Comparison of ENCODE assay signal across 29 cellular contexts in genomic region chr2:41894563-41895333, GRCh38.
DNase-seq lines count a peak whose midpoint lies in the region; ATAC-seq, FAIRE-seq and TF ChIP-seq lines count a peak whose summit lies in the region.
"Had no signal": no experiment of that assay in that cellular context is flagged by ENCODE, and none has a peak within 500 bp of the region (broad histone marks: within the 10 kb centered on the region; RNA-seq: fewer than 3 reads in every experiment).

No MANE protein-coding gene starts in this region.

- peaks cover 56% of the 10 kb centered on the region for H3K4me1 Mint-ChIP-seq in stimulated activated effector memory CD8-positive, alpha-beta T cell treated with anti-CD3 and anti-CD28 coated beads, Interleukin-12 subunit alpha, Interleukin-12 subunit beta, amount 100 ng/mL, for 72 hours

- H3K36me3 Mint-ChIP-seq in stimulated activated effector memory CD8-positive, alpha-beta T cell treated with anti-CD3 and anti-CD28 coated beads, Interleukin-12 subunit alpha, Interleukin-12 subunit beta, amount 100 ng/mL, for 72 hours = no peaks in the 10 kb centered on the region
- H3K36me3 Mint-ChIP-seq: activated CD4-positive, alpha-beta memory T cell treated with anti-CD3 and anti-CD28 coated beads for 36 hours; brain; type B pancreatic cell had no signal

- no peak overlapping the region for H3K4me2 ChIP-seq in K562 (ENCODE audit: insufficient read depth, low read length)
- H3K4me2 ChIP-seq: BLaER1 treated with 17β-estradiol and CSF1 and Interleukin-3, amounts not matched to agents 10 nM and 100 nM had no signal

- no peak for TF ChIP-seq RAD21 in K562 (CRISPR knock-in tag; conservative IDR thresholded peaks at IDR 0.05 in 1 of 2, IDR thresholded peaks at IDR 0.05 in 1 of 2)

- no peak for DNase-seq in HTR-8/SVneo (ENCODE audit: insufficient read length, low spot score)
- no peak for DNase-seq in K562 (ENCODE audit: extremely low read depth in 1 of 4, low spot score in 3 of 4)
- DNase-seq in left colon = no peak
- no peak for DNase-seq in stimulated activated effector memory CD8-positive, alpha-beta T cell treated with anti-CD3 and anti-CD28 coated beads, Interleukin-12 subunit alpha, Interleukin-12 subunit beta, amount 100 ng/mL, for 72 hours (ENCODE audit: low spot score in 2 of 2)
- no peak for DNase-seq in posterior cingulate gyrus
- DNase-seq in AG08396 (ENCODE audit: low spot score) = no peak
- DNase-seq: activated CD4-positive, alpha-beta memory T cell treated with anti-CD3 and anti-CD28 coated beads for 36 hours; activated CD4-positive, alpha-beta T cell treated with anti-CD3 and anti-CD28 coated beads for 1 hour; activated naive CD4-positive, alpha-beta T cell treated with anti-CD3 and anti-CD28 coated beads, Interleukin-2, amount 50 U/mL, for 16 hours; Calu3; hippocampal formation; Karpas-422; left cardiac atrium; mesenchymal stem cell; NCI-H146; NCI-H2107; NCI-H748 treated with DMSO at 0.1 percent for 48 hours; Right ventricle myocardium superior; stimulated activated CD4-positive, alpha-beta T cell treated with anti-CD3 and anti-CD28 coated beads, Interleukin-4, amount 100 ng/mL, for 4 hours had no signal

- peak overlapping the region; percentile 29 for H3K27ac Mint-ChIP-seq in stimulated activated effector memory CD8-positive, alpha-beta T cell treated with anti-CD3 and anti-CD28 coated beads, Interleukin-12 subunit alpha, Interleukin-12 subunit beta, amount 100 ng/mL, for 72 hours
- H3K27ac Mint-ChIP-seq: activated CD4-positive, alpha-beta memory T cell treated with anti-CD3 and anti-CD28 coated beads for 36 hours; progenitor cell of endocrine pancreas; type B pancreatic cell had no signal

- TF ChIP-seq POLR2A in K562 (conservative IDR thresholded peaks at IDR 0.05) = no peak

- BruUV-seq in K562 (replicated peaks; lab: Mats Ljungman, UMichigan) = no TSS peak

- no peak overlapping the region for H3K4me3 ChIP-seq in K562
- H3K4me3 ChIP-seq: BLaER1 treated with 17β-estradiol and CSF1 and Interleukin-3, amounts not matched to agents 10 nM and 100 nM had no signal

- H3K4me3 Mint-ChIP-seq in stimulated activated effector memory CD8-positive, alpha-beta T cell treated with anti-CD3 and anti-CD28 coated beads, Interleukin-12 subunit alpha, Interleukin-12 subunit beta, amount 100 ng/mL, for 72 hours = no peak overlapping the region
- H3K4me3 Mint-ChIP-seq: activated CD4-positive, alpha-beta memory T cell treated with anti-CD3 and anti-CD28 coated beads for 36 hours; brain; type B pancreatic cell had no signal

- ATAC-seq in K562 = no peak
- ATAC-seq in left colon = peak; percentile 97
- no peak for ATAC-seq in stimulated activated effector memory CD8-positive, alpha-beta T cell treated with anti-CD3 and anti-CD28 coated beads, Interleukin-12 subunit alpha, Interleukin-12 subunit beta, amount 100 ng/mL, for 72 hours
- no peak for ATAC-seq in HG02763 (IDR thresholded peaks at IDR 0.05; ENCODE audit: unreplicated experiment)
- ATAC-seq: Panc1, sciatic nerve, SK-N-SH treated with all-trans-retinoic acid at 6 μM for 48 hours had no signal

- no peak overlapping the region for H3K9ac ChIP-seq in K562 (ENCODE audit: insufficient read depth in 1 of 2, low read depth in 2 of 2, low read length in 2 of 2)
- H3K9ac ChIP-seq: BLaER1 treated with 17β-estradiol and CSF1 and Interleukin-3, amounts not matched to agents 10 nM and 100 nM had no signal

- H3K9me3 Mint-ChIP-seq in stimulated activated effector memory CD8-positive, alpha-beta T cell treated with anti-CD3 and anti-CD28 coated beads, Interleukin-12 subunit alpha, Interleukin-12 subunit beta, amount 100 ng/mL, for 72 hours = no peaks in the 10 kb centered on the region
- H3K9me3 Mint-ChIP-seq: activated CD4-positive, alpha-beta memory T cell treated with anti-CD3 and anti-CD28 coated beads for 36 hours; brain; type B pancreatic cell had no signal

- H3K4me1 ChIP-seq in K562 (replicated peaks in 1 of 2; ENCODE audit: control insufficient read depth in 2 of 2, insufficient read depth in 2 of 2, low read length in 2 of 2) = no peaks in the 10 kb centered on the region
- H3K4me1 ChIP-seq: BLaER1 treated with 17β-estradiol and CSF1 and Interleukin-3, amounts not matched to agents 10 nM and 100 nM had no signal

- H3K36me3 ChIP-seq in K562 (ENCODE audit: control insufficient read depth, insufficient read depth, low read length) = no peaks in the 10 kb centered on the region
- H3K36me3 ChIP-seq: BLaER1 treated with 17β-estradiol and CSF1 and Interleukin-3, amounts not matched to agents 10 nM and 100 nM; neutrophil had no signal

- POLR2A ChIA-PET in K562 (lab: Yijun Ruan, JAX) = interaction anchor here (1.0 kb wide), 1 partner anchor 63 kb away, joined by 3 read pairs; no protein-coding TSS in a partner anchor

- H2AFZ ChIP-seq in K562 (ENCODE audit: low read depth, low read length) = no peak overlapping the region

- WGBS in K562 (ENCODE audit: insufficient coverage, low coverage, missing lambda C conversion rate) = 3% methylated on average over 4 of the region's 5 CpGs

- CTCF ChIA-PET in K562 (lab: Yijun Ruan, JAX; ENCODE audit: low intra/inter-chr PET ratio) = no interaction called here

- no peak for TF ChIP-seq EP300 in K562 (IDR thresholded peaks at IDR 0.05; ENCODE audit: low read length)

- FAIRE-seq in HTR-8/SVneo (lab: Jason Lieb, UNC) (peak; percentile 68), K562 (lab: Jason Lieb, UNC) (no peak)
- FAIRE-seq: endometrium had no signal

- H3K79me2 ChIP-seq in K562 (ENCODE audit: control insufficient read depth, insufficient read depth, low read length) = no peaks in the 10 kb centered on the region

- intact Hi-C loops in K562 (cut with micrococcal nuclease) = no loop called here
- intact Hi-C loops in left colon (cut with DNase I, micrococcal nuclease) = no loop called here
- intact Hi-C loops in posterior cingulate gyrus (cut with DNase I) = no loop called here

- TF ChIP-seq CTCF in K562 (IDR thresholded peaks at IDR 0.05 in 2 of 3, conservative IDR thresholded peaks at IDR 0.05 in 1 of 3; ENCODE audit: insufficient read depth in 2 of 3, low read depth in 1 of 3, low read length in 3 of 3) = no peak

- no peaks in the 10 kb centered on the region for H3K9me3 ChIP-seq in K562 (replicated peaks; ENCODE audit: control insufficient read depth, insufficient read depth, low read depth, low read length)
- H3K9me3 ChIP-seq: BLaER1 treated with 17β-estradiol and CSF1 and Interleukin-3, amounts not matched to agents 10 nM and 100 nM; neutrophil had no signal

- H3K9me1 ChIP-seq in K562 (ENCODE audit: control insufficient read depth, insufficient read depth, low read length) = no peaks in the 10 kb centered on the region

- H3K27ac ChIP-seq in K562 (ENCODE audit: extremely low read depth, low read depth, low read length) = no peak overlapping the region
- H3K27ac ChIP-seq: BLaER1 treated with 17β-estradiol and CSF1 and Interleukin-3, amounts not matched to agents 10 nM and 100 nM; neutrophil had no signal

- H4K20me1 ChIP-seq in K562 (replicated peaks; ENCODE audit: control insufficient read depth, insufficient read depth, low read length) = no peaks in the 10 kb centered on the region
- H4K20me1 ChIP-seq: BLaER1 treated with 17β-estradiol and CSF1 and Interleukin-3, amounts not matched to agents 10 nM and 100 nM had no signal

- no peaks in the 10 kb centered on the region; a peak in 2 of 5 replicates for H3K27me3 ChIP-seq in K562 (ENCODE audit: control insufficient read depth in 2 of 2, insufficient read depth in 2 of 2, low read length in 2 of 2)
- H3K27me3 ChIP-seq: BLaER1 treated with 17β-estradiol and CSF1 and Interleukin-3, amounts not matched to agents 10 nM and 100 nM had no signal

- in situ Hi-C loops in K562 (cut with MboI) = no loop called here

TF ChIP-seq in K562, 482 proteins besides CTCF, POLR2A, EP300 and RAD21 (continues in another document):
- TF ChIP-seq C11orf30 (IDR thresholded peaks at IDR 0.05; ENCODE audit: low read depth) (peak; percentile 49; the same call in 1 of the 2 replicates), MAFG (tag; conservative IDR thresholded peaks at IDR 0.05) (peak; percentile 33; the same call in 1 of the 2 replicates), ZNF316 (IDR thresholded peaks at IDR 0.05) (peak; percentile 52), ZNF717 (CRISPR knock-in tag; IDR thresholded peaks at IDR 0.05) (no peak)
- TF ChIP-seq, protein P1, sequence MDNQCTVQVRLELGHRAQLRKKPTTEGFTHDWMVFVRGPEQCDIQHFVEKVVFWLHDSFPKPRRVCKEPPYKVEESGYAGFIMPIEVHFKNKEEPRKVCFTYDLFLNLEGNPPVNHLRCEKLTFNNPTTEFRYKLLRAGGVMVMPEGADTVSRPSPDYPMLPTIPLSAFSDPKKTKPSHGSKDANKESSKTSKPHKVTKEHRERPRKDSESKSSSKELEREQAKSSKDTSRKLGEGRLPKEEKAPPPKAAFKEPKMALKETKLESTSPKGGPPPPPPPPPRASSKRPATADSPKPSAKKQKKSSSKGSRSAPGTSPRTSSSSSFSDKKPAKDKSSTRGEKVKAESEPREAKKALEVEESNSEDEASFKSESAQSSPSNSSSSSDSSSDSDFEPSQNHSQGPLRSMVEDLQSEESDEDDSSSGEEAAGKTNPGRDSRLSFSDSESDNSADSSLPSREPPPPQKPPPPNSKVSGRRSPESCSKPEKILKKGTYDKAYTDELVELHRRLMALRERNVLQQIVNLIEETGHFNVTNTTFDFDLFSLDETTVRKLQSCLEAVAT (IDR thresholded peaks at IDR 0.05) = no peak
